11 cellular contexts compared by ENCODE assay signal in genomic region chr7:44341399-44341798, GRCh38. TPM values are rescaled to one million over a fixed set of nuclear protein-coding genes. Genes with fewer than 3 reads are reported as not detected.
"Had no signal": no experiment of that assay in that cellular context is flagged by ENCODE, and none has a peak within 500 bp of the region (broad histone marks: within the 10 kb centered on the region; RNA-seq: fewer than 3 reads in every experiment).

No MANE protein-coding gene starts in this region.

- FAIRE-seq: H1, H54 had no signal

- H3K4me3 ChIP-seq: GM23248, GM23338, HAP-1 had no signal

- H3K27ac ChIP-seq: GM23248 had no signal

- DNase-seq: GM23248, GOT3, H7, H9, HCEC 1CT, HFFc6 had no signal

- ATAC-seq: GM23338, HCT116 had no signal

- H3K36me3 ChIP-seq: HAP-1 had no signal

- H2AFZ ChIP-seq: GM23248, GM23338 had no signal

- H3K9me3 ChIP-seq: HAP-1 had no signal

- H3K4me1 ChIP-seq: HAP-1 had no signal

- H3K9ac ChIP-seq: GM23248 had no signal

- H3K4me2 ChIP-seq: GM23338 had no signal

RNA-seq across cellular contexts. Expression of gene CAMK2B, which starts 16.0 kb away (rescaled TPM):
- total RNA-seq: GM23338 had no signal
- polyA plus RNA-seq: GM23338 had no signal
